Comparison of ENCODE assay signal across 9 cellular contexts in the genomic region with DNA sequence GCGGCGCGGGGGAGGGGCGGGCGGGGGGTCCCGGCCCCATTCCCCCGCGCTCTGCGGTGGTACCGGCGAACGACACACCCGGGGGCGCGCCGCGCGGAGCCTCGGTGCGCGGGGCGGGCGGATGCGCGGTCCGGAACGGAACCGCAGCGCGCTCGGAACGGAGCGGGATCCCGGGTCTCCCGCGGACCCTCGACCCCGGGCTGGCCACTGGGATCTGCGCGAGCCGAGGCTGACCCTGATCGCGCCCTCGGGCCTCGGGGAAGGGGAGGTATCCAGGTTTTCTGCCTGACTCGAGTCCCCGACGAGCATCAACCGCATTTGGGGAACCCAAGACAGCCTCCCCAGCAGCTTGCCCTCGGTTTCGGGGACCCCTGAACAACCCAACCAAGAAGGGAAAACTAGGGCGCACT. TPM values are rescaled to one million over a fixed set of nuclear protein-coding genes. Genes with fewer than 3 reads are reported as not detected.
DNase-seq lines count a peak whose midpoint lies in the region; ATAC-seq and TF ChIP-seq lines count a peak whose summit lies in the region.
"Had no signal": no experiment of that assay in that cellular context is flagged by ENCODE, and none has a peak within 500 bp of the region (broad histone marks: within the 10 kb centered on the region; RNA-seq: fewer than 3 reads in every experiment).

No MANE protein-coding gene starts in this region.

- H3K4me1 Mint-ChIP-seq in H9, result peaks cover 7 to 28% of the 10 kb centered on the region in 2 experiments

- H2AFZ ChIP-seq in H9 (ENCODE audit: low read length), result no peak overlapping the region
- H2AFZ ChIP-seq in OCI-LY7 (ENCODE audit: low read length), result no peak overlapping the region

- H2BK12ac ChIP-seq in H9 (ENCODE audit: insufficient read length, low read depth, low read length), result no peak overlapping the region

- H3K14ac ChIP-seq in H9 (ENCODE audit: insufficient read depth, low read length), result no peak overlapping the region

- no peak overlapping the region for H3K27ac Mint-ChIP-seq in H9

- no peak overlapping the region for H3K23ac ChIP-seq in H9 (ENCODE audit: insufficient read length, low read depth, low read length)

- no peak overlapping the region for H4K8ac ChIP-seq in H9 (replicated peaks; ENCODE audit: insufficient read length, low read depth, low read length)

- H3K79me1 ChIP-seq in H9 (ENCODE audit: insufficient read depth, low read depth, low read length, poor library complexity, severe bottlenecking), result no peaks in the 10 kb centered on the region

- no peak overlapping the region for H2AK5ac ChIP-seq in H9 (ENCODE audit: insufficient read length, low read length)

- H3K9ac ChIP-seq in H9 (ENCODE audit: extremely low read depth, insufficient read length, low read length) (no peak overlapping the region), skeletal muscle tissue (ENCODE audit: low read depth in 1 of 3, low read length in 3 of 3) (no peak overlapping the region)

- no peaks in the 10 kb centered on the region for H3K9me2 ChIP-seq in OCI-LY7 (ENCODE audit: insufficient read depth, low read length)

- H2BK20ac ChIP-seq in H9 (ENCODE audit: low read depth, low read length, poor library complexity, severe bottlenecking), result no peak overlapping the region

- CTCF ChIA-PET in OCI-LY7 (lab: Charles Lee; ENCODE audit: unreplicated experiment), result no interaction called here

- POLR2A ChIA-PET in OCI-LY7 (lab: Charles Lee), result no interaction called here

- H2BK15ac ChIP-seq in H9 (ENCODE audit: low read depth, low read length), result no peak overlapping the region

- peak overlapping the region; percentile 30 to 42 for H3K4me3 ChIP-seq in cardiac fibroblast (replicated peaks in 1 of 2; ENCODE audit: low read depth in 2 of 2, low read length in 2 of 2)
- H3K4me3 ChIP-seq in skeletal muscle tissue (ENCODE audit: low read length in 3 of 3), result peak overlapping the region in 2 of 3 donors; percentile 15 to 43
- no peak overlapping the region for H3K4me3 ChIP-seq in OCI-LY7 (ENCODE audit: low read depth, low read length, poor library complexity, severe bottlenecking)

- H3K9me3 ChIP-seq in H9 (ENCODE audit: control insufficient read depth, low read depth, low read length) (no peaks in the 10 kb centered on the region), skeletal muscle tissue (ENCODE audit: control insufficient read depth in 3 of 3, low read length in 3 of 3) (no peaks in the 10 kb centered on the region), OCI-LY7 (ENCODE audit: low read length) (no peaks in the 10 kb centered on the region)

- DNase-seq in H9, result no peak
- no peak for DNase-seq in cardiac fibroblast (ENCODE audit: low read depth in 2 of 2)
- peak; percentile 51 for DNase-seq in iPS-NIHi7 (ENCODE audit: extremely low spot score)
- DNase-seq in OCI-LY7 (ENCODE audit: low spot score), result no peak
- no peak for DNase-seq in globus pallidus (ENCODE audit: low spot score)
- DNase-seq: NCI-H1105 treated with DMSO at 0.1 percent for 48 hours had no signal

- H3K4me1 ChIP-seq in H9 (ENCODE audit: insufficient read depth, low read length) (peaks cover 2% of the 10 kb centered on the region; the same call in 1 of the 2 replicates), skeletal muscle tissue (ENCODE audit: control insufficient read depth in 3 of 3, insufficient read depth in 3 of 3, low read length in 3 of 3) (peaks cover 4 to 15% (median 10%) of the 10 kb centered on the region in 3 donors), OCI-LY7 (ENCODE audit: insufficient read depth, low read length, poor library complexity, severe bottlenecking) (no peaks in the 10 kb centered on the region)

- intact Hi-C loops in OCI-LY7 (cut with micrococcal nuclease; ENCODE audit: unreplicated experiment), result no loop called here

- H3K79me2 ChIP-seq in H9 (ENCODE audit: insufficient read depth, low read length), result no peaks in the 10 kb centered on the region
- H3K79me2 ChIP-seq in OCI-LY7 (ENCODE audit: insufficient read depth, low read depth, low read length), result no peaks in the 10 kb centered on the region

- H3K4me3 Mint-ChIP-seq in H9, result peak overlapping the region; percentile 59 to 78

- no peak overlapping the region for H3K27ac ChIP-seq in H9 (ENCODE audit: insufficient read length, low read depth, low read length)
- no peak overlapping the region for H3K27ac ChIP-seq in skeletal muscle tissue (ENCODE audit: low read depth, low read length)
- H3K27ac ChIP-seq in OCI-LY7 (ENCODE audit: low read depth, low read length, poor library complexity, severe bottlenecking), result no peak overlapping the region

- no peaks in the 10 kb centered on the region for H3K9me3 Mint-ChIP-seq in H9

- peaks cover 2% of the 10 kb centered on the region for H4K20me1 ChIP-seq in H9 (ENCODE audit: control insufficient read depth, insufficient read depth, insufficient read length)
- H4K20me1 ChIP-seq in OCI-LY7 (ENCODE audit: insufficient read depth, low read length), result no peaks in the 10 kb centered on the region

- no peaks in the 10 kb centered on the region for H3K36me3 ChIP-seq in skeletal muscle tissue (ENCODE audit: control insufficient read depth in 3 of 3, insufficient read depth in 3 of 3, low read length in 3 of 3)
- no peaks in the 10 kb centered on the region for H3K36me3 ChIP-seq in OCI-LY7 (ENCODE audit: insufficient read depth, low read length)

- H3K27me3 ChIP-seq in H9 (ENCODE audit: insufficient read depth, low read length) (peaks cover 48% of the 10 kb centered on the region), skeletal muscle tissue (ENCODE audit: control insufficient read depth in 3 of 3, insufficient read depth in 3 of 3, low read length in 3 of 3) (peaks cover 44 to 63% (median 51%) of the 10 kb centered on the region in 3 donors)

- H4K91ac ChIP-seq in H9 (ENCODE audit: insufficient read length, low read depth, low read length), result no peak overlapping the region

- peaks cover 92% of the 10 kb centered on the region for H3K27me3 Mint-ChIP-seq in H9 (ENCODE audit: low read depth)

- TF ChIP-seq CTCF in H9 (conservative IDR thresholded peaks at IDR 0.05) (no peak), cardiac fibroblast (IDR thresholded peaks at IDR 0.05; ENCODE audit: low read depth, low read length) (no peak), OCI-LY7 (conservative IDR thresholded peaks at IDR 0.05; ENCODE audit: low read length) (no peak)

- no CpG with 5 or more reads among the region's 52 CpGs for WGBS in H9 (ENCODE audit: extremely low coverage, insufficient read length, low lambda C conversion rate)

- ATAC-seq in HG02938 (IDR thresholded peaks at IDR 0.05; ENCODE audit: unreplicated experiment) (no peak), HG02588 (IDR thresholded peaks at IDR 0.05; ENCODE audit: unreplicated experiment) (no peak)

- no peaks in the 10 kb centered on the region; a peak in 1 of 7 replicates for H3K36me3 Mint-ChIP-seq in H9 (ENCODE audit: insufficient read depth in 1 of 3, low read depth in 3 of 3)

- no peak overlapping the region for H2BK5ac ChIP-seq in H9 (ENCODE audit: insufficient read length, low read length)

- no peak overlapping the region for H3K4ac ChIP-seq in H9 (ENCODE audit: low read depth, low read length)

- H3K23me2 ChIP-seq in H9 (ENCODE audit: insufficient read length, low read depth, low read length, poor library complexity, severe bottlenecking), result peaks cover 13% of the 10 kb centered on the region

- peak overlapping the region; percentile 82 for H3K4me2 ChIP-seq in H9 (ENCODE audit: insufficient read depth, insufficient read length, low read length)
- no peak overlapping the region for H3K4me2 ChIP-seq in OCI-LY7 (ENCODE audit: low read length)

- no peak overlapping the region for H3K18ac ChIP-seq in H9 (ENCODE audit: insufficient read length, low read depth, low read length)

- no peak overlapping the region for H3K56ac ChIP-seq in H9 (ENCODE audit: insufficient read length, low read depth, low read length)

- no TSS peak for BruUV-seq in OCI-LY7 (replicated peaks; lab: Mats Ljungman, UMichigan)

- no peak overlapping the region for H3T11ph ChIP-seq in H9 (ENCODE audit: low read length)

- H2BK120ac ChIP-seq in H9 (ENCODE audit: low read depth, low read length, poor library complexity, severe bottlenecking), result no peak overlapping the region

- H4K5ac ChIP-seq in H9 (ENCODE audit: insufficient read length, low read depth, low read length), result no peak overlapping the region

RNA-seq across cellular contexts. Expression of gene BEAN1, which starts 0.4 kb away (rescaled TPM):
- total RNA-seq in H9 (2021) (0.24 TPM in 1 of 2 replicates, not detected in the other), skeletal muscle tissue (not detected), OCI-LY7 (2022) (0.13 TPM in 1 of 2 replicates, not detected in the other)
- total RNA-seq in OCI-LY7 (2014; rRNA removed; shearing (Covaris generic)), result not detected in 2 replicates
